ENCODE assay signal across 8 cellular contexts in the genomic region with DNA sequence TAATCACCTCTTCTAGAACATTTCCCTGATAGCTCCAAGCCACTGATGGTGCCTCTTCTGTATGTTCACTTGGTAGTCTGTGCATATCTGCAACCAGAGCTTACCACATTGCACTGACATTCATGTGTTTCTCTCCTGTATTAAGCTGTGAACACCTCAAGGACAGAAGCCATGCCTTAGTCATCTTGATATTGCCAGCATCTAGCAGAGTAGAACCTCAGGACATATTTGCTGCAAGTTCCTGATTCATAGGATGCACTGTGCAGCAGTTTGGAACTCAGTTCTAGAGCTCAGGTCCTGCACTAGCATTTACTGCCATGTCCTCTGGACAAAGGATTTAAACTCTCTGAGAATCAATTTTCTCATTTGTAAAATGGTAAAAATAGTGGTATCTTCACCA.
"Had no signal": no experiment of that assay in that cellular context is flagged by ENCODE, and none has a peak within 500 bp of the region (broad histone marks: within the 10 kb centered on the region; RNA-seq: fewer than 3 reads in every experiment).

No MANE protein-coding gene starts in this region.

- FAIRE-seq: G401.6, GM12878, GM12891, GM12892, GM18507, GM19239 had no signal

- DNase-seq: GDM1, GF-D8 had no signal
